In the genomic region with DNA sequence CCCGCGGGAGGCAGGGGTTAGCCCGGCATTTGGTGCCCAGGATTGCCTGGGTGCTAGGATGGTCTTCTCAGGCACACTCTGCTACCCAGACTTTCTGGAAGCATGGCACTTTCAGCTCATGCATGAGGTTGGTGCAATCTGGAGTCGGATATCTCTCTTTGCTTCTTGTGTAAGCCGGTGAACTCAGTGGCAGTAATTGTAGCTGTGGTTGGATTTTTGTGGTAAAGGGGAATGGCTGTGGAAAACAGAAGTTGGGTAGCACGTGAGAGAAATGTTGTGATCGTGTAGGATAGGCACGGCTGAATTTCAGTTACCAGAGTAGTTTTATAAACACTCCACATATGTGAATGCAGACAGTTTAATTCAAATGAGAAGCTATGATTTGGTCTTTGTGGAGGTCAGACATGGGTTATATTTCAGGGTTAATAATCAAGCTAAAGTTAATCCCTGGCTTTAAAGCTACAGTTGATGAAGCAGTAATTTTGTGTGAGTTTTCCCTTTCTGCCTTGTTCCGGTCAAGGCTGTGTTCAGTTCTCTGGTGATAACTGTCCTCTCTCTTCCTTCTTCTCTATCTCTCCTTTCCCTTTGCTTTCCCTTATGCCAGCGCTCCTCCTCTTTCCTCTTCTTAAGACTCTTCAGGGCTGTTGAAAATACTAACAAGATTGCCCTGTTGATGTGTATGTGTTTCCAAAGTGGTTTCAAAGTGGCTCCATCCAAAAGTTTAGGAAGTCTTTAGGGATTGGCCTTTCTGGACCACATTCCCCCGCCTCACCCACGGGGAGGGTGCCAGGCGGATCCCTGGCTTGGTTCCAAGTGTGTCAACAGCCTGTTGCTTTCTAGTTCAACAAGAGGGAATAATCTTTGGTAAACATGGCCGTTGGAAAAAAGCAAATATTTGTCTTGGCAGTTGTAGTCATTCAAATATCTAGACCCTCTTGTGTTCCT, we compare ENCODE assay signal across 10 cellular contexts.
DNase-seq lines count a peak whose midpoint lies in the region; ATAC-seq and TF ChIP-seq lines count a peak whose summit lies in the region.
"Had no signal": no experiment of that assay in that cellular context is flagged by ENCODE, and none has a peak within 500 bp of the region (broad histone marks: within the 10 kb centered on the region; RNA-seq: fewer than 3 reads in every experiment).

No MANE protein-coding gene starts in this region.

- peaks cover 7% of the 10 kb centered on the region for H3K27me3 Mint-ChIP-seq in activated naive CD8-positive, alpha-beta T cell treated with anti-CD3 and anti-CD28 coated beads, Interleukin-2, amount 50 U/mL, for 24 hours

- no peaks in the 10 kb centered on the region for H3K4me1 Mint-ChIP-seq in activated naive CD8-positive, alpha-beta T cell treated with anti-CD3 and anti-CD28 coated beads, Interleukin-2, amount 50 U/mL, for 24 hours

- ATAC-seq in GM21526 (IDR thresholded peaks at IDR 0.05; ENCODE audit: low FRiP score, unreplicated experiment) (no peak), HG03025 (IDR thresholded peaks at IDR 0.05; ENCODE audit: low FRiP score, unreplicated experiment) (no peak)
- ATAC-seq in activated naive CD8-positive, alpha-beta T cell treated with anti-CD3 and anti-CD28 coated beads, Interleukin-2, amount 50 U/mL, for 24 hours = no peak
- ATAC-seq: stimulated activated memory B cell treated with anti-CD40 and anti-IgM and Interleukin-4, amounts not matched to agents 10 μg/mL and 1 μg/mL and 100 μg/mL, for 72 hours had no signal

- no peak overlapping the region for H3K4me3 ChIP-seq in epithelial cell of esophagus (ENCODE audit: low read length)
- H3K4me3 ChIP-seq in retinal pigment epithelial cell (ENCODE audit: low read length) = no peak overlapping the region

- H3K27ac Mint-ChIP-seq in activated naive CD8-positive, alpha-beta T cell treated with anti-CD3 and anti-CD28 coated beads, Interleukin-2, amount 50 U/mL, for 24 hours = no peak overlapping the region
- H3K27ac Mint-ChIP-seq: activated B cell treated with CpG ODN at 0.5 μM for 24 hours; stimulated activated memory B cell treated with anti-CD40 and anti-IgM and Interleukin-4, amounts not matched to agents 10 μg/mL and 1 μg/mL and 100 μg/mL, for 72 hours had no signal

- peak; percentile 15 for DNase-seq in GOT3 (lab: John Stamatoyannopoulos, UW)
- DNase-seq in NCI-H510A (lab: John Stamatoyannopoulos, UW) = peak; percentile 67
- peak; percentile 29 for DNase-seq in epithelial cell of esophagus (ENCODE audit: low read depth)
- DNase-seq in retinal pigment epithelial cell (ENCODE audit: low read depth) = peak; percentile 56
- DNase-seq in T-helper 2 cell = no peak
- no peak for DNase-seq in activated naive CD8-positive, alpha-beta T cell treated with anti-CD3 and anti-CD28 coated beads, Interleukin-2, amount 50 U/mL, for 24 hours
- DNase-seq: activated B cell treated with CpG ODN at 0.5 μM for 24 hours had no signal

- no peaks in the 10 kb centered on the region for H3K9me3 Mint-ChIP-seq in activated naive CD8-positive, alpha-beta T cell treated with anti-CD3 and anti-CD28 coated beads, Interleukin-2, amount 50 U/mL, for 24 hours
- H3K9me3 Mint-ChIP-seq: activated B cell treated with CpG ODN at 0.5 μM for 24 hours; stimulated activated memory B cell treated with anti-CD40 and anti-IgM and Interleukin-4, amounts not matched to agents 10 μg/mL and 1 μg/mL and 100 μg/mL, for 72 hours had no signal

- no peak for TF ChIP-seq CTCF in epithelial cell of esophagus (IDR thresholded peaks at IDR 0.05; ENCODE audit: insufficient read depth, low read depth, low read length, missing control alignments)
- no peak for TF ChIP-seq CTCF in retinal pigment epithelial cell (conservative IDR thresholded peaks at IDR 0.05; ENCODE audit: low read depth, low read length)

- no peak overlapping the region for H3K4me3 Mint-ChIP-seq in activated naive CD8-positive, alpha-beta T cell treated with anti-CD3 and anti-CD28 coated beads, Interleukin-2, amount 50 U/mL, for 24 hours
- H3K4me3 Mint-ChIP-seq: activated B cell treated with CpG ODN at 0.5 μM for 24 hours; stimulated activated memory B cell treated with anti-CD40 and anti-IgM and Interleukin-4, amounts not matched to agents 10 μg/mL and 1 μg/mL and 100 μg/mL, for 72 hours had no signal

- H3K36me3 Mint-ChIP-seq in activated naive CD8-positive, alpha-beta T cell treated with anti-CD3 and anti-CD28 coated beads, Interleukin-2, amount 50 U/mL, for 24 hours (ENCODE audit: low read depth) = no peaks in the 10 kb centered on the region
- H3K36me3 Mint-ChIP-seq: stimulated activated memory B cell treated with anti-CD40 and anti-IgM and Interleukin-4, amounts not matched to agents 10 μg/mL and 1 μg/mL and 100 μg/mL, for 72 hours had no signal

Comparison
In these comparisons a context has a peak if more than half of its experiments do, and no peak if none do; other contexts are left out.
1. DNase-seq: peak in GOT3 (single experiment), NCI-H510A (single experiment), epithelial cell of esophagus (single experiment) and retinal pigment epithelial cell (single experiment); none in T-helper 2 cell (0 of 5) and activated naive CD8-positive, alpha-beta T cell treated with anti-CD3 and anti-CD28 coated beads, Interleukin-2, amount 50 U/mL, for 24 hours (single experiment).